In genomic region chr2:205763708-205764501, GRCh38 we compare ENCODE assay signal across 8 cellular contexts.
DNase-seq lines count a peak whose midpoint lies in the region; ATAC-seq and TF ChIP-seq lines count a peak whose summit lies in the region.

No MANE protein-coding gene starts in this region.

- H3K9me3 ChIP-seq in NT2/D1 (ENCODE audit: insufficient read depth, low read length) (no peaks in the 10 kb centered on the region), left lung (no peaks in the 10 kb centered on the region), testis (no peaks in the 10 kb centered on the region)

- no peak overlapping the region for H3K4me3 ChIP-seq in NT2/D1 (ENCODE audit: insufficient read length, low read depth)
- H3K4me3 ChIP-seq in left lung = no peak overlapping the region
- no peak overlapping the region for H3K4me3 ChIP-seq in testis

- no peak overlapping the region for H3K27ac Mint-ChIP-seq in activated CD4-positive, alpha-beta T cell treated with anti-CD3 and anti-CD28 coated beads for 36 hours
- peak overlapping the region; percentile 16 for H3K27ac Mint-ChIP-seq in dendritic cell treated with granulocyte-macrophage colony-stimulating factor and Interleukin-4, amounts not matched to agents 40 ng/mL and 50 ng/mL, for 4 days

- no peak for TF ChIP-seq POLR2A in testis (IDR thresholded peaks at IDR 0.05)

- DNase-seq in activated CD4-positive, alpha-beta T cell treated with anti-CD3 and anti-CD28 coated beads for 36 hours = peak; percentile 65
- no peak for DNase-seq in activated CD4-positive, alpha-beta T cell treated with anti-CD3 and anti-CD28 coated beads, Interleukin-2, amount 50 U/mL, for 4 hours
- DNase-seq in NT2/D1 (ENCODE audit: low read depth, low spot score) (peak; percentile 89), left lung (peak; percentile 61 to 87), testis (peak; percentile 81), NCI-H69 (lab: John Stamatoyannopoulos, UW) (no peak)

- peak overlapping the region; percentile 71 for H3K9ac ChIP-seq in NT2/D1 (ENCODE audit: insufficient read length, low read depth)

- CTCF ChIA-PET in activated CD4-positive, alpha-beta T cell treated with anti-CD3 and anti-CD28 coated beads for 36 hours (lab: Charles Lee) = interaction anchor here (1.0 to 1.8 kb wide), 3 partner anchors 10 to 162 kb away, joined by 3 to 5 read pairs (median 4); no protein-coding TSS in a partner anchor

- no peaks in the 10 kb centered on the region for H3K9me3 Mint-ChIP-seq in activated CD4-positive, alpha-beta T cell treated with anti-CD3 and anti-CD28 coated beads for 36 hours (ENCODE audit: low read depth)
- no peaks in the 10 kb centered on the region for H3K9me3 Mint-ChIP-seq in dendritic cell treated with granulocyte-macrophage colony-stimulating factor and Interleukin-4, amounts not matched to agents 40 ng/mL and 50 ng/mL, for 4 days

- H3K27ac ChIP-seq in left lung (peak overlapping the region in 1 of 2 donors; percentile 60), testis (no peak overlapping the region)

- H3K36me3 Mint-ChIP-seq in activated CD4-positive, alpha-beta T cell treated with anti-CD3 and anti-CD28 coated beads for 36 hours (ENCODE audit: low read depth) = no peaks in the 10 kb centered on the region
- peaks cover 100% of the 10 kb centered on the region for H3K36me3 Mint-ChIP-seq in dendritic cell treated with granulocyte-macrophage colony-stimulating factor and Interleukin-4, amounts not matched to agents 40 ng/mL and 50 ng/mL, for 4 days (ENCODE audit: low read depth)

- WGBS in testis, 2 donors = 39 to 53% methylated on average over 19 to 25 of the region's 25 CpGs

- ATAC-seq in activated CD4-positive, alpha-beta T cell treated with anti-CD3 and anti-CD28 coated beads for 36 hours = peak; percentile 49
- ATAC-seq in left lung = peak; percentile 57
- ATAC-seq in GM21423 (IDR thresholded peaks at IDR 0.05; ENCODE audit: unreplicated experiment) = no peak

- intact Hi-C loops in activated CD4-positive, alpha-beta T cell treated with anti-CD3 and anti-CD28 coated beads for 36 hours (cut with DNase I, micrococcal nuclease) = no loop called here
- intact Hi-C loops in dendritic cell treated with granulocyte-macrophage colony-stimulating factor and Interleukin-4, amounts not matched to agents 40 ng/mL and 50 ng/mL, for 4 days (cut with micrococcal nuclease) = loop anchor here (5.0 to 10.0 kb wide), 2 partner anchors 183 to 1439 kb away; no protein-coding TSS in a partner anchor
- intact Hi-C loops in left lung (cut with DNase I) = loop anchor here in 1 of 2 donors (10.0 kb wide), 1 partner anchor 121 kb away; no protein-coding TSS in a partner anchor
- intact Hi-C loops in testis (cut with DNase I; ENCODE audit: low total_unique reads) = no loop called here

- H3K36me3 ChIP-seq in NT2/D1 (ENCODE audit: insufficient read depth, insufficient read length, low read length) (peaks cover 66% of the 10 kb centered on the region), left lung (peaks cover 0 to 18% of the 10 kb centered on the region in 2 donors), testis (ENCODE audit: low read depth, missing control alignments) (no peaks in the 10 kb centered on the region)

- POLR2A ChIA-PET in activated CD4-positive, alpha-beta T cell treated with anti-CD3 and anti-CD28 coated beads for 36 hours (lab: Charles Lee) = no interaction called here

- H3K27me3 ChIP-seq in NT2/D1 (ENCODE audit: insufficient read depth, insufficient read length) (no peaks in the 10 kb centered on the region), left lung (peaks cover 0 to 7% of the 10 kb centered on the region in 2 donors), testis (no peaks in the 10 kb centered on the region)

- peak; percentile 17 to 34 for TF ChIP-seq CTCF in left lung (IDR thresholded peaks at IDR 0.05)
- TF ChIP-seq CTCF in testis (IDR thresholded peaks at IDR 0.05) = peak in 2 of 3 experiments; percentile 54 to 57

- H3K27me3 Mint-ChIP-seq in activated CD4-positive, alpha-beta T cell treated with anti-CD3 and anti-CD28 coated beads for 36 hours = peaks cover 20% of the 10 kb centered on the region
- peaks cover 37% of the 10 kb centered on the region for H3K27me3 Mint-ChIP-seq in dendritic cell treated with granulocyte-macrophage colony-stimulating factor and Interleukin-4, amounts not matched to agents 40 ng/mL and 50 ng/mL, for 4 days

- H3K4me1 ChIP-seq in NT2/D1 (ENCODE audit: insufficient read depth, insufficient read length) (peaks cover 12% of the 10 kb centered on the region), left lung (peaks cover 5 to 36% of the 10 kb centered on the region in 2 donors), testis (no peaks in the 10 kb centered on the region)

- peaks cover 4% of the 10 kb centered on the region for H3K4me1 Mint-ChIP-seq in activated CD4-positive, alpha-beta T cell treated with anti-CD3 and anti-CD28 coated beads for 36 hours
- H3K4me1 Mint-ChIP-seq in dendritic cell treated with granulocyte-macrophage colony-stimulating factor and Interleukin-4, amounts not matched to agents 40 ng/mL and 50 ng/mL, for 4 days (ENCODE audit: low read depth) = peaks cover 12% of the 10 kb centered on the region

- no peak overlapping the region for H3K4me3 Mint-ChIP-seq in activated CD4-positive, alpha-beta T cell treated with anti-CD3 and anti-CD28 coated beads for 36 hours
- H3K4me3 Mint-ChIP-seq in dendritic cell treated with granulocyte-macrophage colony-stimulating factor and Interleukin-4, amounts not matched to agents 40 ng/mL and 50 ng/mL, for 4 days = no peak overlapping the region

Comparison
In these comparisons a context has a peak if more than half of its experiments do, and no peak if none do; other contexts are left out.
1. DNase-seq: peak in activated CD4-positive, alpha-beta T cell treated with anti-CD3 and anti-CD28 coated beads for 36 hours (single experiment), NT2/D1 (single experiment), left lung (2 of 2) and testis (single experiment); none in activated CD4-positive, alpha-beta T cell treated with anti-CD3 and anti-CD28 coated beads, Interleukin-2, amount 50 U/mL, for 4 hours (0 of 2) and NCI-H69 (single experiment).